ENCODE assay signal across 17 cellular contexts in the genomic region with DNA sequence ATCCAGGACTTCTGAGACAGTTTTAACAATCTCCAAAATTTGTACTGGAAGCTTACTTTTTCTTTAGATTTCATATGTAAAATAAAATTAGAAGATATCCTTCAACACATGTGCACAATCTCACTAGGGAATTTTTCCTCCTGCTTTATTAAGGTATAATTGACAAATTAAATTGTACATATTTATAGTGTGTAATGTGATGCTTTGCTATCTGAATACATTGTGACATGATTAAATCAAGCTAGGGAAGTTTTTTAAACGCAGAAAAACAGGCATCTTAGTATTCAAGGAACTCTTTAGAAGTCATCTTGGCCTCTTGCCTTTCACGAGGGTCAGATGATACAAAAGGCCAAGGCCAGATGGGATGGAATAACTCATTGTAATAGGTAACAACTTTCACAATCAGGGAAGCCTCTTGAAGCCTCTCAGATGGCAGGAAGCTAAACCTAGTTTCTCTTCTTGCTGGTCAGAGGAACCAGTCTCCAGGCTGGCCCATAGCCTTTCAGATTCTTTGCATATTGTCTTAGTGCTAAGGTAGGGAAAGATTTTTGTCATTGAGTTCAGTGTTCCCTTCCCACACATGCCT.
"Had no signal": no experiment of that assay in that cellular context is flagged by ENCODE, and none has a peak within 500 bp of the region (broad histone marks: within the 10 kb centered on the region; RNA-seq: fewer than 3 reads in every experiment).

No MANE protein-coding gene starts in this region.

- ATAC-seq: foreskin keratinocyte, heart right ventricle, left cardiac atrium, left lung, left ventricle myocardium superior, lower lobe of right lung had no signal

- H3K27me3 ChIP-seq: dorsolateral prefrontal cortex, esophagus muscularis mucosa, foreskin keratinocyte, heart right ventricle, left lung had no signal

- DNase-seq: dermis blood vessel endothelial cell; dorsolateral prefrontal cortex; effector CD4-positive, alpha-beta T cell; effector memory CD4-positive, alpha-beta T cell; foreskin keratinocyte; glutamatergic neuron; head of caudate nucleus; heart right ventricle; hippocampal formation; left cardiac atrium; left lung; left ventricle myocardium superior; lower lobe of right lung; mesenchymal stem cell; midbrain had no signal

- H3K27ac ChIP-seq: coronary artery, dorsolateral prefrontal cortex, esophagus muscularis mucosa, foreskin keratinocyte, heart right ventricle, left lung, lower lobe of right lung had no signal

- H3K4me1 ChIP-seq: esophagus muscularis mucosa, left lung, lower lobe of right lung had no signal

- H3K4me3 ChIP-seq: coronary artery, dorsolateral prefrontal cortex, esophagus muscularis mucosa, heart right ventricle, left lung, lower lobe of right lung had no signal

- H3K9me3 ChIP-seq: esophagus muscularis mucosa, heart right ventricle, left lung, lower lobe of right lung had no signal
